ENCODE assay signal across 8 cellular contexts in the genomic region with DNA sequence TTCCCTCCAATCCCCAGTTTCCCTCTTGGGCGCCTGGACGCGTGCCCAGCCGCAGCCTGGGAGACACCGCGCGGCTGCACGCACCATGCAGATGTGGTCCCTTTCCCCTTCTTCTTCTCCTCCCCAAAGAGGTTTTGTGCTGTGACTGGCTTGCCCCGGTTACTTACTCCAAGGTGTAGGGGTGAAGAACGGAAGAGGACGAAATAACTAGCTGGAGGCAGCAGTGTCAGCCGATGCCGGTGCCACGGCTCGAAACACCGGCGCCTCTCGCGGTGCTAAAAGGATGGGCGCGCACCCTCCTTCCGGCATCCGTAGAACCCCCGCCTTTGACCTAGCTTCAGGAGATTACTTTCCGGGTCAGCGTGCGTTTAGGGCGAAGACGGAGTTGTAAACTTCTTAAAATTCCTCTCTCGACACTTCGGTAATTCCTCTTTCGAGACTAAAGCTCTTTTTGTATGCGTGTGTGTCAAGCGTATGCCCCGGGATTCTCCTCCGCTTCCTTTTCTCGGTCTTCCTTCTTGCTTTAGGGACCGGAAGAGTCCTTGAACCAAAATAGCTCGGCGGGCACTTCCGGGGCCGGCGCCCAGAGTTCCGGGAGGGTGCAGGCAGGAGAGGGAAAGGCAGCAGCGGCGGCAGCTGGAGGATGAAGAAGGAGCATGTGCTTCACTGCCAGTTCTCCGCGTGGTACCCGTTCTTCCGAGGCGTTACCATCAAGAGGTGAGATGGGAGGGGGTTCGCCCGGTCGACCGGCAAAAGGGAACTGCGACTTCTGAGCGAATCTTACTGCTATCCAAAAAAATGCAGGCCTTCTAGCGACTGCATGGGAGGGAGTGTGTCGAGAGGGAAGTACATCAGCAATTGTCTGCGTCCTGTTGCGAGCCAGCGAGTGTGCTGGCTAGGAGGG. TPM values are rescaled to one million over a fixed set of nuclear protein-coding genes. Genes with fewer than 3 reads are reported as not detected.
A peak's percentile ranks its signal among the peaks of the same experiment; 100 is the strongest.
DNase-seq lines count a peak whose midpoint lies in the region; ATAC-seq and TF ChIP-seq lines count a peak whose summit lies in the region.

A gene with protein sequence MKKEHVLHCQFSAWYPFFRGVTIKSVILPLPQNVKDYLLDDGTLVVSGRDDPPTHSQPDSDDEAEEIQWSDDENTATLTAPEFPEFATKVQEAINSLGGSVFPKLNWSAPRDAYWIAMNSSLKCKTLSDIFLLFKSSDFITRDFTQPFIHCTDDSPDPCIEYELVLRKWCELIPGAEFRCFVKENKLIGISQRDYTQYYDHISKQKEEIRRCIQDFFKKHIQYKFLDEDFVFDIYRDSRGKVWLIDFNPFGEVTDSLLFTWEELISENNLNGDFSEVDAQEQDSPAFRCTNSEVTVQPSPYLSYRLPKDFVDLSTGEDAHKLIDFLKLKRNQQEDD (plus strand): TSS at position 586 of the 904 bp plus-strand sequence. CDS start 58 bp downstream, at position 644.
Gene NUDT5, minus strand, starts transcription at position 289 of the 904 bp plus-strand sequence. CDS start 9,600 bp downstream, outside the sequence.

- peak within 1 kb of the TSS; percentile 99 for H3K4me3 ChIP-seq in AG04449 (ENCODE audit: low read depth, low read length)
- H3K4me3 ChIP-seq in iPS-18c (ENCODE audit: insufficient read depth, low read depth, low read length): peak within 1 kb of the TSS; percentile 99
- peak within 1 kb of the TSS; percentile 98 to 99 (median 98) for H3K4me3 ChIP-seq in skeletal muscle tissue (ENCODE audit: low read length in 3 of 3)

- CTCF ChIA-PET in AG04449 (lab: Yijun Ruan, JAX): interaction anchor here (0.8 to 16.7 kb wide), 6 partner anchors 9 to 878 kb away, joined by 3 to 156 read pairs (median 5); no protein-coding TSS in a partner anchor

- DNase-seq in AG04449 (ENCODE audit: low read depth, low spot score) (no peak), NCI-H2171 treated with DMSO at 0.1 percent for 48 hours (lab: John Stamatoyannopoulos, UW) (peak; percentile 88), T47D (ENCODE audit: low read depth in 1 of 2, low spot score in 1 of 2) (peak; percentile 84 to 94)

- in situ Hi-C loops in T47D (cut with HindIII; ENCODE audit: low pct_unique_long_range_greater_than_20kb, low sequenced_read_pairs): no loop called here

- POLR2A ChIA-PET in AG04449 (lab: Yijun Ruan, JAX): interaction anchor here (1.0 to 1.3 kb wide), 2 partner anchors 28 to 65 kb away, joined by 3 to 6 read pairs; no protein-coding TSS in a partner anchor

- peaks cover 10 to 25% (median 22%) of the 10 kb centered on the region in 3 donors for H3K4me1 ChIP-seq in skeletal muscle tissue (ENCODE audit: control insufficient read depth in 3 of 3, insufficient read depth in 3 of 3, low read length in 3 of 3)

- TF ChIP-seq CTCF in AG04449 (IDR thresholded peaks at IDR 0.05; ENCODE audit: insufficient read depth, low read length, missing control alignments): peak; percentile 18
- 0 out of 2 replicates have a peak, but pooled peaks have one; percentile 11 for TF ChIP-seq CTCF in VCaP (conservative IDR thresholded peaks at IDR 0.05)

- peak within 1 kb of the TSS; percentile 95 for H3K27ac ChIP-seq in VCaP
- peak within 1 kb of the TSS; percentile 93 for H3K27ac ChIP-seq in skeletal muscle tissue (ENCODE audit: low read depth, low read length)

- ATAC-seq in GM18870 (IDR thresholded peaks at IDR 0.05; ENCODE audit: unreplicated experiment) (peak; percentile 84), HG03108 (IDR thresholded peaks at IDR 0.05; ENCODE audit: unreplicated experiment) (peak; percentile 78)

- no peaks in the 10 kb centered on the region for H3K27me3 ChIP-seq in skeletal muscle tissue (ENCODE audit: control insufficient read depth in 3 of 3, insufficient read depth in 3 of 3, low read length in 3 of 3)

- H3K9ac ChIP-seq in skeletal muscle tissue (ENCODE audit: low read depth in 1 of 3, low read length in 3 of 3): peak within 1 kb of the TSS; percentile 93 to 98 (median 96)

- peaks cover 0 to 13% (median 7%) of the 10 kb centered on the region in 3 donors for H3K36me3 ChIP-seq in skeletal muscle tissue (ENCODE audit: control insufficient read depth in 3 of 3, insufficient read depth in 3 of 3, low read length in 3 of 3)

- H3K9me3 ChIP-seq in iPS-18c (ENCODE audit: control insufficient read depth, insufficient read depth, low read length) (no peaks in the 10 kb centered on the region), skeletal muscle tissue (ENCODE audit: control insufficient read depth in 3 of 3, low read length in 3 of 3) (no peaks in the 10 kb centered on the region)

RNA-seq across cellular contexts. Expression of the first gene that starts in this region (rescaled TPM):
- total RNA-seq in skeletal muscle tissue: 84.5 TPM

RNA-seq across cellular contexts. Expression of gene NUDT5, which starts in this region (rescaled TPM):
- total RNA-seq in skeletal muscle tissue: 15.7 TPM
